ENCODE assay signal across 21 cellular contexts in the genomic region with DNA sequence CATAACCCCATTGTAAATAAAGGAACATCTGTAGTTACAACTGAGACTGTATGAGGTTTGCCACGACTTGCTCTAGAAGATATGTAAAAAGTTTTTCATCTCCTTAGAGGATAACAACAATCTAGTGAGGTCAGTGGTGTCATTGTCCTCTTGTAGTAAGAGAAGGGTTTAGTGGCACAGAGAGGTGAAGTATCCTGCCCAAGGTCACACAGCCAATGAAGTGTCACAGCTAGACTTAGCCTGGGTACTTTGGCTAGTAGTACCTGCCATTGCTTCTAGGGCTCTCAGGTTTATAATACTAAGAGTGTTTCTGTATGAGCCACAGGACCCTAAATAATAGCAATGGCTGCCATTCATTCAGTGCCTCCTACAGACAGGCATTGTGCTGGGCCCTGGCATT. TPM values are rescaled to one million over a fixed set of nuclear protein-coding genes. Genes with fewer than 3 reads are reported as not detected.
"Had no signal": no experiment of that assay in that cellular context is flagged by ENCODE, and none has a peak within 500 bp of the region (broad histone marks: within the 10 kb centered on the region; RNA-seq: fewer than 3 reads in every experiment).

No MANE protein-coding gene starts in this region.

- DNase-seq: Karpas-422, KBM-7, MM.1S, NCI-H1092 treated with DMSO at 0.1 percent for 48 hours, NCI-H1436, NCI-H187, NCI-H2029, NCI-H2081 treated with DMSO at 0.1 percent for 48 hours, NCI-H2171, NCI-H226, NCI-H446, NCI-H510A, NCI-H524 treated with DMSO at 0.1 percent for 48 hours, NCI-H774, Right ventricle myocardium superior, RPMI8226, SIG-M5 had no signal

- H3K27ac Mint-ChIP-seq: IgD-negative memory B cell had no signal

- FAIRE-seq: RCC 7860 had no signal

- H3K27me3 ChIP-seq: SJSA1 had no signal

- H3K36me3 ChIP-seq: SJSA1 had no signal

- H3K27ac ChIP-seq: SJSA1, SK-N-MC had no signal

- H3K4me3 ChIP-seq: SJSA1, SK-N-MC had no signal

- H3K4me1 ChIP-seq: SJSA1 had no signal

- H3K9me3 Mint-ChIP-seq: IgD-negative memory B cell had no signal

- H3K4me1 Mint-ChIP-seq: IgD-negative memory B cell had no signal

- H3K27me3 Mint-ChIP-seq: IgD-negative memory B cell had no signal

- H3K9me3 ChIP-seq: SJSA1 had no signal

RNA-seq across cellular contexts. Expression of a gene that starts 13.8 kb away (rescaled TPM):
- polyA plus RNA-seq: IgD-negative memory B cell had no signal
